In the genomic region with DNA sequence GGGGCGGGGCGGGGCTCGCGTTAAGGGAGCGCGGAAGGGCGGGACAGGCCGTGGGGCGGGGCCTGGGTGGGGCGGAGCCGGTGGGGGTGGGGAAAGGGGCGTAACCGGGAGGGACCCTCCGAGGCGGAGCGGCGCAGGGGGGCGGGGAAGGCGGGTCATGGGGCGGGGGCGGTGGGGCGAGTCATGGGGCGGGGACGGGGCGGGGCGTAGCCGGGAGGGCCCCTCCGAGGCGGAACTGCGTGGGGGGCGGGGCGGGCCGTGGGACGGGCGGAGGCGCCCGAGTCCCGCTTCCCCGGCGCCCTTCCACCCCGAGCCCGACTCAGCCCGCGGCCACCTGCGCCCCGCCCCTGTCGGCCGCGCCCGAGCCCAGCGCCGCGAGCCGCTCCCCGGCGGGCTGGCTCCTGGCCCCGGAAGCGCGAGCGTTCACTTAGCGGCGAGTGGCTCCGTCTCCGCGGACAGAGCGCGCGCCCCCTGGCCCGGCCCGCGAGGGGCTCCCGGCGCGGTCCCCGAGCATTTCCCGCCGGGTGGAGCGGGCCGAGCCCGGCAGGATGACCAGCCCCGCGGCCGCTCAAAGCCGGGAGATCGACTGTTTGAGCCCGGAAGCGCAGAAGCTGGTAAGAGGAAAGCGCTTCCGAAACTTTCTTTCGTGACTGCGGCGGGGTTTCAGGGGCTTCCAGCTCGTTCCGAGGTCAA, we compare ENCODE assay signal across 9 cellular contexts.
A peak's percentile ranks its signal among the peaks of the same experiment; 100 is the strongest.
DNase-seq lines count a peak whose midpoint lies in the region; ATAC-seq, FAIRE-seq and TF ChIP-seq lines count a peak whose summit lies in the region.
"Had no signal": no experiment of that assay in that cellular context is flagged by ENCODE, and none has a peak within 500 bp of the region (broad histone marks: within the 10 kb centered on the region; RNA-seq: fewer than 3 reads in every experiment).

No MANE protein-coding gene starts in this region.

- peaks cover 38% of the 10 kb centered on the region for H3K79me2 ChIP-seq in keratinocyte (ENCODE audit: control insufficient read depth, insufficient read depth, low read length)

- H3K4me2 ChIP-seq in keratinocyte (ENCODE audit: control insufficient read depth, extremely low read depth, insufficient read depth, low read depth, low read length), result peak overlapping the region; percentile 90

- peak; percentile 47 for ATAC-seq in HG02943 (IDR thresholded peaks at IDR 0.05; ENCODE audit: low read depth, unreplicated experiment)

- H3K4me1 ChIP-seq in keratinocyte (ENCODE audit: control insufficient read depth, extremely low read depth, insufficient read depth, low read length), result peaks cover 51% of the 10 kb centered on the region

- dilution Hi-C loops in keratinocyte (cut with MboI; ENCODE audit: extremely low pct_ligation_motif_present, low sequenced_read_pairs), result no loop called here

- H3K27me3 ChIP-seq in bronchial epithelial cell (ENCODE audit: control insufficient read depth, insufficient read depth, low read length) (no peaks in the 10 kb centered on the region), keratinocyte (ENCODE audit: control insufficient read depth, extremely low read depth, insufficient read depth, low read length) (no peaks in the 10 kb centered on the region)

- peak overlapping the region; percentile 100 for H3K9ac ChIP-seq in keratinocyte (ENCODE audit: control insufficient read depth, extremely low read depth, insufficient read depth, low read length)

- no peaks in the 10 kb centered on the region for H3K9me3 ChIP-seq in keratinocyte (ENCODE audit: control insufficient read depth, low read depth, low read length)

- peaks cover 15% of the 10 kb centered on the region for H4K20me1 ChIP-seq in keratinocyte (ENCODE audit: control insufficient read depth, extremely low read depth, insufficient read depth, low read length)

- H3K27ac ChIP-seq in keratinocyte (ENCODE audit: control insufficient read depth, insufficient read depth, low read length), result peak overlapping the region; percentile 100

- H3K36me3 ChIP-seq in bronchial epithelial cell (ENCODE audit: control insufficient read depth, insufficient read depth, low read length), result no peaks in the 10 kb centered on the region
- H3K36me3 ChIP-seq in keratinocyte (ENCODE audit: control insufficient read depth in 2 of 2, extremely low read depth in 1 of 2, insufficient read depth in 2 of 2, low read length in 2 of 2), result peaks cover 0 to 7% of the 10 kb centered on the region in 2 experiments

- H3K4me3 ChIP-seq in WI38 (ENCODE audit: low read depth, low read length), result peak overlapping the region; percentile 95
- H3K4me3 ChIP-seq in bronchial epithelial cell (ENCODE audit: low read depth, low read length), result peak overlapping the region; percentile 99
- H3K4me3 ChIP-seq in keratinocyte (ENCODE audit: control insufficient read depth in 2 of 3, extremely low read depth in 1 of 3, insufficient read depth in 2 of 3, low read depth in 1 of 3, low read length in 3 of 3), result peak overlapping the region; percentile 76 to 95 (median 90)

- DNase-seq in NCI-H2081 (lab: John Stamatoyannopoulos, UW) (peak; percentile 63 to 75), NCI-H2081 treated with DMSO at 0.1 percent for 48 hours (lab: John Stamatoyannopoulos, UW) (no peak), NCI-H2171 (lab: John Stamatoyannopoulos, UW) (peak; percentile 70), bronchial epithelial cell (ENCODE audit: low read depth) (peak; percentile 56), keratinocyte (ENCODE audit: low read depth, low spot score) (no peak)
- peak; percentile 93 to 94 for DNase-seq in stimulated activated CD4-positive, alpha-beta T cell treated with anti-CD3 and anti-CD28 coated beads, Interleukin-1b, Interleukin-23, amount 100 ng/mL, for 1 hour (ENCODE audit: low read depth in 2 of 2)

- H2AFZ ChIP-seq in keratinocyte (ENCODE audit: control insufficient read depth, low read length), result no peak overlapping the region

- FAIRE-seq in bronchial epithelial cell (lab: Jason Lieb, UNC) (no peak), keratinocyte (lab: Jason Lieb, UNC) (no peak)
- FAIRE-seq: G401.6 had no signal

- TF ChIP-seq CTCF in WI38 (IDR thresholded peaks at IDR 0.05; ENCODE audit: low read depth, low read length) (no peak), bronchial epithelial cell (IDR thresholded peaks at IDR 0.05; ENCODE audit: insufficient read depth, low read length, severe bottlenecking) (no peak), keratinocyte (optimal IDR thresholded peaks at IDR 0.05 in 1 of 3, IDR thresholded peaks at IDR 0.05 in 1 of 3, conservative IDR thresholded peaks at IDR 0.05 in 1 of 3; ENCODE audit: extremely low read depth in 1 of 3, insufficient read depth in 2 of 3, low read length in 3 of 3) (no peak)

- H3K9me1 ChIP-seq in keratinocyte (ENCODE audit: control insufficient read depth, extremely low read depth, insufficient read depth, low read length), result no peaks in the 10 kb centered on the region

Comparison
In these comparisons a context has a peak if more than half of its experiments do, and no peak if none do; other contexts are left out.
1. DNase-seq: peak in NCI-H2081 (2 of 2), NCI-H2171 (single experiment), bronchial epithelial cell (single experiment) and stimulated activated CD4-positive, alpha-beta T cell treated with anti-CD3 and anti-CD28 coated beads, Interleukin-1b, Interleukin-23, amount 100 ng/mL, for 1 hour (2 of 2); none in NCI-H2081 treated with DMSO at 0.1 percent for 48 hours (single experiment) and keratinocyte (single experiment).
2. Peak in every context shown above with its lines, with median percentiles within 50 percentile points of each other: H3K4me3 ChIP-seq.